In genomic region chr2:210452194-210452593, GRCh38 we compare ENCODE assay signal across 18 cellular contexts. TPM values are rescaled to one million over a fixed set of nuclear protein-coding genes. Genes with fewer than 3 reads are reported as not detected.
A peak's percentile ranks its signal among the peaks of the same experiment; 100 is the strongest.
DNase-seq lines count a peak whose midpoint lies in the region; ATAC-seq and TF ChIP-seq lines count a peak whose summit lies in the region.
"Had no signal": no experiment of that assay in that cellular context is flagged by ENCODE, and none has a peak within 500 bp of the region (broad histone marks: within the 10 kb centered on the region; RNA-seq: fewer than 3 reads in every experiment).

No MANE protein-coding gene starts in this region.

- H3K27ac Mint-ChIP-seq in natural killer cell (no peak overlapping the region), glutamatergic neuron (ENCODE audit: unreplicated experiment) (no peak overlapping the region)
- H3K27ac Mint-ChIP-seq: B cell; CD4-positive, alpha-beta T cell; CD8-positive, alpha-beta T cell had no signal

- no peaks in the 10 kb centered on the region for H3K79me1 ChIP-seq in IMR-90 (ENCODE audit: low read depth in 1 of 2, low read length in 2 of 2)

- BruUV-seq in IMR-90 (replicated peaks; lab: Mats Ljungman, UMichigan): TSS peak; percentile 33

- no peak overlapping the region for H4K91ac ChIP-seq in IMR-90 (ENCODE audit: insufficient read depth, low read depth, low read length)

- no peak overlapping the region for H4K5ac ChIP-seq in IMR-90 (ENCODE audit: low read depth, low read length)

- no peak overlapping the region for H2BK5ac ChIP-seq in IMR-90 (ENCODE audit: low read depth, low read length, poor library complexity, severe bottlenecking)

- no peak for TF ChIP-seq POLR2A in IMR-90 (IDR thresholded peaks at IDR 0.05; ENCODE audit: low read depth, low read length)

- no peak for TF ChIP-seq RAD21 in IMR-90 (IDR thresholded peaks at IDR 0.05; ENCODE audit: low read length)

- H3K18ac ChIP-seq in IMR-90 (ENCODE audit: low read depth, low read length): no peak overlapping the region

- no peak overlapping the region for H3K23ac ChIP-seq in IMR-90 (ENCODE audit: low read depth, low read length)

- H3K27me3 Mint-ChIP-seq in natural killer cell (ENCODE audit: low read depth in 2 of 2) (no peaks in the 10 kb centered on the region), glutamatergic neuron (ENCODE audit: unreplicated experiment) (no peaks in the 10 kb centered on the region)
- H3K27me3 Mint-ChIP-seq: B cell; CD4-positive, alpha-beta T cell had no signal

- no peak for TF ChIP-seq CTCF in IMR-90 (conservative IDR thresholded peaks at IDR 0.05; ENCODE audit: low read depth, low read length)
- TF ChIP-seq CTCF in natural killer cell (IDR thresholded peaks at IDR 0.05): no peak
- no peak for TF ChIP-seq CTCF in glutamatergic neuron (IDR thresholded peaks at IDR 0.05; ENCODE audit: partially characterized antibody, unreplicated experiment)

- dilution Hi-C loops in IMR-90 (cut with HindIII; ENCODE audit: low sequenced_read_pairs, unreplicated experiment): no loop called here

- H3K4me1 Mint-ChIP-seq in natural killer cell (peaks cover 13 to 23% of the 10 kb centered on the region in 2 donors), glutamatergic neuron (ENCODE audit: low read depth, unreplicated experiment) (no peaks in the 10 kb centered on the region)

- H3K4me3 Mint-ChIP-seq in natural killer cell: no peak overlapping the region
- H3K4me3 Mint-ChIP-seq in glutamatergic neuron (ENCODE audit: unreplicated experiment): no peak overlapping the region
- H3K4me3 Mint-ChIP-seq: B cell; CD4-positive, alpha-beta T cell; CD8-positive, alpha-beta T cell had no signal

- no peaks in the 10 kb centered on the region for H3K9me3 ChIP-seq in IMR-90 (ENCODE audit: control insufficient read depth, insufficient read depth, low read length)
- H3K9me3 ChIP-seq: Caco-2 had no signal

- POLR2A ChIA-PET in IMR-90 (lab: Charles Lee; ENCODE audit: unreplicated experiment): no interaction called here

- no peak overlapping the region for H3K4me2 ChIP-seq in IMR-90 (ENCODE audit: low read depth, low read length)
- H3K4me2 ChIP-seq: BLaER1 treated with 17β-estradiol and CSF1 and Interleukin-3, amounts not matched to agents 10 nM and 100 nM had no signal

- H3K4me3 ChIP-seq in IMR-90 (ENCODE audit: insufficient read depth, low read depth, low read length): no peak overlapping the region
- H3K4me3 ChIP-seq: BLaER1 treated with 17β-estradiol and CSF1 and Interleukin-3, amounts not matched to agents 10 nM and 100 nM had no signal

- H3K9me3 Mint-ChIP-seq in natural killer cell (peaks cover 5 to 7% of the 10 kb centered on the region in 2 donors), glutamatergic neuron (ENCODE audit: unreplicated experiment) (peaks cover 5% of the 10 kb centered on the region)

- no peak overlapping the region for H3K56ac ChIP-seq in IMR-90 (ENCODE audit: extremely low read depth, insufficient read depth, low read length)

- DNase-seq in IMR-90: no peak
- DNase-seq in SK-N-DZ (ENCODE audit: low spot score): peak; percentile 7
- no peak for DNase-seq in natural killer cell
- no peak for DNase-seq in glutamatergic neuron
- DNase-seq: 8988T; ACHN; AML-193; Caco-2; Calu3; CD4-positive, alpha-beta T cell; CD8-positive, alpha-beta T cell; DMS79 treated with DMSO at 0.1 percent for 48 hours; GF-D8 had no signal

- CTCF ChIA-PET in IMR-90 (lab: Yijun Ruan, JAX): no interaction called here

- no peak overlapping the region for H2BK120ac ChIP-seq in IMR-90 (ENCODE audit: low read depth, low read length)

- WGBS in IMR-90 (ENCODE audit: extremely low coverage in 2 of 2, insufficient read length in 1 of 2), 2 experiments: no CpG with 5 or more reads among the region's 2 CpGs

- H3K4me1 ChIP-seq in IMR-90 (ENCODE audit: control insufficient read depth, insufficient read depth, low read length): no peaks in the 10 kb centered on the region
- H3K4me1 ChIP-seq: Caco-2 had no signal

- H3K14ac ChIP-seq in IMR-90 (replicated peaks; ENCODE audit: low read depth, low read length): no peak overlapping the region

- H2AK9ac ChIP-seq in IMR-90 (replicated peaks; ENCODE audit: low read depth, low read length, poor library complexity): no peak overlapping the region

- no peaks in the 10 kb centered on the region for H4K20me1 ChIP-seq in IMR-90 (ENCODE audit: insufficient read depth, low read length)
- H4K20me1 ChIP-seq: BLaER1 treated with 17β-estradiol and CSF1 and Interleukin-3, amounts not matched to agents 10 nM and 100 nM had no signal

- no peak overlapping the region for H3K9ac ChIP-seq in IMR-90 (ENCODE audit: low read depth, low read length)
- H3K9ac ChIP-seq: BLaER1 treated with 17β-estradiol and CSF1 and Interleukin-3, amounts not matched to agents 10 nM and 100 nM had no signal

- no peak overlapping the region for H4K8ac ChIP-seq in IMR-90 (ENCODE audit: low read depth in 2 of 2, low read length in 2 of 2)

- H3K27ac ChIP-seq in IMR-90 (ENCODE audit: insufficient read depth, low read length) (no peak overlapping the region), layer of hippocampus (ENCODE audit: low read depth, low read length) (peak overlapping the region; percentile 31)
- H3K27ac ChIP-seq: BLaER1 treated with 17β-estradiol and CSF1 and Interleukin-3, amounts not matched to agents 10 nM and 100 nM; C4-2B had no signal

- H2AFZ ChIP-seq in IMR-90 (replicated peaks; ENCODE audit: low read length, poor library complexity): no peak overlapping the region

- no peak overlapping the region for H2AK5ac ChIP-seq in IMR-90 (ENCODE audit: low read depth, low read length)

- no peak overlapping the region for H3K4ac ChIP-seq in IMR-90 (ENCODE audit: low read depth, low read length)

- H2BK20ac ChIP-seq in IMR-90 (ENCODE audit: low read depth, low read length): no peak overlapping the region

- H3K36me3 Mint-ChIP-seq in natural killer cell (peaks cover 23% of the 10 kb centered on the region), glutamatergic neuron (ENCODE audit: unreplicated experiment) (peaks cover 36% of the 10 kb centered on the region)

- no peaks in the 10 kb centered on the region for H3K9me1 ChIP-seq in IMR-90 (ENCODE audit: insufficient read depth, low read length)

- H3K27me3 ChIP-seq in IMR-90 (ENCODE audit: control insufficient read depth, insufficient read depth, low read length): no peaks in the 10 kb centered on the region
- H3K27me3 ChIP-seq in layer of hippocampus (ENCODE audit: control insufficient read depth, insufficient read depth, low read length): no peaks in the 10 kb centered on the region
- H3K27me3 ChIP-seq: BLaER1 treated with 17β-estradiol and CSF1 and Interleukin-3, amounts not matched to agents 10 nM and 100 nM had no signal

- ATAC-seq in IMR-90 (ENCODE audit: low read depth) (no peak), GM18907 (IDR thresholded peaks at IDR 0.05; ENCODE audit: unreplicated experiment) (no peak), natural killer cell (no peak)
- ATAC-seq: CD8-positive, alpha-beta T cell had no signal

- H3K36me3 ChIP-seq in IMR-90 (ENCODE audit: control insufficient read depth, insufficient read depth, low read length): peaks cover 6% of the 10 kb centered on the region; the same call in 1 of the 2 replicates

- no peak overlapping the region for H2BK15ac ChIP-seq in IMR-90 (ENCODE audit: low read depth, low read length)

- intact Hi-C loops in IMR-90 (cut with micrococcal nuclease) (no loop called here), natural killer cell (cut with micrococcal nuclease) (no loop called here)

- in situ Hi-C loops in IMR-90 (cut with MboI; ENCODE audit: low sequenced_read_pairs): no loop called here

TF ChIP-seq in IMR-90, 13 proteins besides CTCF, POLR2A, EP300 and RAD21:
- TF ChIP-seq MAFK (IDR thresholded peaks at IDR 0.05; ENCODE audit: low read depth, low read length) (no peak), FOS (IDR thresholded peaks at IDR 0.05; ENCODE audit: low read depth, low read length) (no peak), CHD1 (IDR thresholded peaks at IDR 0.05; ENCODE audit: low read depth, low read length) (no peak), RFX5 (IDR thresholded peaks at IDR 0.05; ENCODE audit: low read depth, low read length) (no peak), SMC3 (IDR thresholded peaks at IDR 0.05; ENCODE audit: low read depth, low read length) (no peak), CEBPB (IDR thresholded peaks at IDR 0.05; ENCODE audit: low read depth, low read length) (no peak), NFE2L2 (IDR thresholded peaks at IDR 0.05; ENCODE audit: low read depth, low read length) (no peak), MAZ (IDR thresholded peaks at IDR 0.05; ENCODE audit: borderline replicate concordance, low read depth, low read length) (no peak), RCOR1 (IDR thresholded peaks at IDR 0.05; ENCODE audit: insufficient replicate concordance, low read length) (no peak), BHLHE40 (IDR thresholded peaks at IDR 0.05; ENCODE audit: low read depth, low read length) (no peak), MXI1 (IDR thresholded peaks at IDR 0.05; ENCODE audit: borderline replicate concordance, low read depth, low read length) (no peak)
- TF ChIP-seq, protein P1, sequence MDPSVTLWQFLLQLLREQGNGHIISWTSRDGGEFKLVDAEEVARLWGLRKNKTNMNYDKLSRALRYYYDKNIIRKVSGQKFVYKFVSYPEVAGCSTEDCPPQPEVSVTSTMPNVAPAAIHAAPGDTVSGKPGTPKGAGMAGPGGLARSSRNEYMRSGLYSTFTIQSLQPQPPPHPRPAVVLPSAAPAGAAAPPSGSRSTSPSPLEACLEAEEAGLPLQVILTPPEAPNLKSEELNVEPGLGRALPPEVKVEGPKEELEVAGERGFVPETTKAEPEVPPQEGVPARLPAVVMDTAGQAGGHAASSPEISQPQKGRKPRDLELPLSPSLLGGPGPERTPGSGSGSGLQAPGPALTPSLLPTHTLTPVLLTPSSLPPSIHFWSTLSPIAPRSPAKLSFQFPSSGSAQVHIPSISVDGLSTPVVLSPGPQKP (IDR thresholded peaks at IDR 0.05; ENCODE audit: borderline replicate concordance, low read depth, low read length): no peak
- TF ChIP-seq, protein P2, sequence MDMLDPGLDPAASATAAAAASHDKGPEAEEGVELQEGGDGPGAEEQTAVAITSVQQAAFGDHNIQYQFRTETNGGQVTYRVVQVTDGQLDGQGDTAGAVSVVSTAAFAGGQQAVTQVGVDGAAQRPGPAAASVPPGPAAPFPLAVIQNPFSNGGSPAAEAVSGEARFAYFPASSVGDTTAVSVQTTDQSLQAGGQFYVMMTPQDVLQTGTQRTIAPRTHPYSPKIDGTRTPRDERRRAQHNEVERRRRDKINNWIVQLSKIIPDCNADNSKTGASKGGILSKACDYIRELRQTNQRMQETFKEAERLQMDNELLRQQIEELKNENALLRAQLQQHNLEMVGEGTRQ (IDR thresholded peaks at IDR 0.05; ENCODE audit: low read depth, low read length): no peak

RNA-seq across cellular contexts. Expression of gene LANCL1, which starts 24.4 kb away (rescaled TPM):
- total RNA-seq in IMR-90 (2012; rRNA removed) (46.4 and 53.8 TPM in 2 replicates), natural killer cell (10 to 100 TPM; 21.0 to 27.0 (median 24.4) TPM), glutamatergic neuron (ENCODE audit: unreplicated experiment) (72.4 TPM)
- 24.6 and 29.7 TPM in 2 replicates for polyA plus RNA-seq in IMR-90 (2012; rRNA removed)
- polyA plus RNA-seq in IMR-90 (2012; cell fraction: cytosol; rRNA removed): 13.5 and 24.5 TPM in 2 replicates
- 9.6 and 43.0 TPM in 2 replicates for polyA plus RNA-seq in IMR-90 (2012; cell fraction: nucleus; rRNA removed; ENCODE audit: low replicate concordance)
- polyA plus RNA-seq in SK-N-DZ (2014; cell fraction: cytosol; rRNA removed): 65.9 and 68.6 TPM in 2 replicates
- polyA plus RNA-seq in SK-N-DZ (2014; cell fraction: nucleus; rRNA removed): 54.4 and 62.8 TPM in 2 replicates
